ENCODE assay signal across 1 cellular context in the genomic region with DNA sequence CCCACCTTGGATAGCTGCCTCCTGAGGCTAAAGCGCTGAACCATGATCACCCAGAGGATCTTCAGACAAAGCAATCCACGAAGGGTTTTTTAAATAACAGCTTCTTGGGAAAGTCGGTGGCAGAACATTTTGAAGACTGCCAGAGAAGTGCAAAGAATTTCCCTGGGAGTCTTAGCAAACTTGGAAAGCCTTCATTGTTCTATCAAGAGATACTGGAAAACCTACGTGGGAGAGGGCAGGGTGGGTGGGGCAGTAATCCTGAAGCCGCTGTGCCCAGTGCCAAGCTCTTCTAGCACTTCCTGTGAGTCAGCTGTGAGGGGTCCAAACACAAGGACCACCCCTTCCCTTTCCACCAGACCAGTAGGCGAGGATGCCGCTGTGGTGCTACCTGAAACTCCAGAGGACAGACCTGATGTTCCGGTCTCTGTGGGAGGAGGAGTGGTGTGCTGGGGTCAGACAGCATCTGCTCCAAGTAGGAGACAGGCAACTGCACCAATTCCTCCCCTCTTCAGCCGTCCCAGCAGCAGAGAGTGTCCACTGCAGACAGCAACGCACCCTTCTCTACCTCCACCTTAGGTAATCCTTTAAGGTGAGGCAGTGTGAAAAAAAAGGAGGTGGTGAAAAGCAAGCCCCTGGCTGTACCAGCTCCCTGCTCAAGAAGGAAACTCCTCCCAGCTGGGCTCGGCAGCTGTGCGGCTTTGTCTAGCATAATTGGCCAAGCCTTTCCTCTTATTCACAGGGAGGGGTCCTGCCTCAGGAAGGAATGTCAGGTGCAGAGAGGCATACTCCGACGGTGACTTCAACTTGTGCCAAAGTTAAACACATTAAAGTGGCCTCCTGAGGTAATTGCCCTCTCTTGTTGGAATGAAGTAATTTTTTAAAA.
TF ChIP-seq lines count a peak whose summit lies in the region.

No MANE protein-coding gene starts in this region.

TF ChIP-seq in A549, 52 proteins besides CTCF, POLR2A, EP300 and RAD21 (continued from another document):
- TF ChIP-seq HOXB5 (CRISPR knock-in tag; IDR thresholded peaks at IDR 0.05) (no peak), NPAS2 (CRISPR knock-in tag; IDR thresholded peaks at IDR 0.05; ENCODE audit: borderline replicate concordance) (no peak), CBX2 (IDR thresholded peaks at IDR 0.05; ENCODE audit: borderline replicate concordance, low read depth) (no peak)
TF ChIP-seq in A549: peak in this region for 2.
